In the genomic region with DNA sequence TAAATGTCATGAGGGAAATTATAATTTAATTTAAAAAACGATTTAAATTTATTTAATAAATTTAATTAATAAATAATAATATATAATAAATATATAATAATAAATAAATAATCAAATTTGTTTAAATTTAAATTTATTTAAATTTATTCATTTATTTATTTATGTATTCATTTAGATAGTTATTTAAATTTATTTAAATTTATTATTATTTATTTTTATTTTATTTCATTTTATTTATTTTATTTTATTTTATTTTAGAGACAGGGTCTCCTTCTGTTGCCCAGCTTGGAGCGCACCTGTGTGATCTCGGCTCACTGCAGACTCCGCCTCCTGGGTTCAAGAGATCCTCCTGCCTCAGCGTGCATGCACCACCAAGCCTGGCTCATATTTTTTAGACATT, we compare ENCODE assay signal across 21 cellular contexts.
"Had no signal": no experiment of that assay in that cellular context is flagged by ENCODE, and none has a peak within 500 bp of the region (broad histone marks: within the 10 kb centered on the region; RNA-seq: fewer than 3 reads in every experiment).

No MANE protein-coding gene starts in this region.

- H3K4me3 ChIP-seq: MG63, SJCRH30 had no signal

- DNase-seq: IMR-90, Karpas-422, KG1, MG63, NCI-H1092, NCI-H1105 treated with DMSO at 0.1 percent for 48 hours, NCI-H146, NCI-H1694 treated with DMSO at 0.1 percent for 48 hours, NCI-H1930, NCI-H2081, NCI-H2107, NCI-H226, NCI-H446, NCI-H510A, NCI-H524 treated with DMSO at 0.1 percent for 48 hours, NCI-H69, SHP77 treated with DMSO at 0.1 percent for 48 hours had no signal

- H3K27me3 ChIP-seq: MG63, SJCRH30 had no signal

- H3K27ac ChIP-seq: RWPE1, SJCRH30 had no signal

- H3K9me3 ChIP-seq: MG63, SJCRH30 had no signal

- H3K36me3 ChIP-seq: MG63, SJCRH30 had no signal

- FAIRE-seq: HepG2 had no signal

- ATAC-seq: HepG2, SK-N-SH treated with all-trans-retinoic acid at 6 μM for 48 hours had no signal

- H3K4me1 ChIP-seq: SJCRH30 had no signal
